Comparison of ENCODE assay signal across 25 cellular contexts in genomic region chr13:106997696-106998095, GRCh38.
"Had no signal": no experiment of that assay in that cellular context is flagged by ENCODE, and none has a peak within 500 bp of the region (broad histone marks: within the 10 kb centered on the region; RNA-seq: fewer than 3 reads in every experiment).

No MANE protein-coding gene starts in this region.

- H3K9me3 ChIP-seq: esophagus muscularis mucosa, gastroesophageal sphincter, heart left ventricle, prostate gland, spleen, testis, tibial nerve, upper lobe of left lung had no signal

- H3K9me3 Mint-ChIP-seq: neural progenitor cell had no signal

- H3K36me3 Mint-ChIP-seq: memory B cell; neural progenitor cell; stimulated activated memory B cell treated with anti-CD40 and anti-IgM and Interleukin-4, amounts not matched to agents 10 μg/mL and 1 μg/mL and 100 μg/mL, for 72 hours had no signal

- H3K36me3 ChIP-seq: esophagus muscularis mucosa, gastroesophageal sphincter, heart left ventricle, neural progenitor cell, prostate gland, spleen, tibial nerve, upper lobe of left lung had no signal

- H3K27ac Mint-ChIP-seq: memory B cell; natural killer cell treated with Interleukin-12 subunit alpha and Interleukin-12 subunit beta and Interleukin-15 and Interleukin-18, amount 100 ng/mL, for 72 hours; neural progenitor cell; stimulated activated memory B cell treated with anti-CD40 and anti-IgM and Interleukin-4, amounts not matched to agents 10 μg/mL and 1 μg/mL and 100 μg/mL, for 72 hours had no signal

- H3K27me3 ChIP-seq: esophagus muscularis mucosa, foreskin keratinocyte, gastroesophageal sphincter, heart left ventricle, neural progenitor cell, spleen, testis, tibial nerve, upper lobe of left lung had no signal

- H3K4me3 Mint-ChIP-seq: memory B cell; natural killer cell treated with Interleukin-12 subunit alpha and Interleukin-12 subunit beta and Interleukin-15 and Interleukin-18, amount 100 ng/mL, for 72 hours; neural progenitor cell; stimulated activated memory B cell treated with anti-CD40 and anti-IgM and Interleukin-4, amounts not matched to agents 10 μg/mL and 1 μg/mL and 100 μg/mL, for 72 hours had no signal

- DNase-seq: dermis blood vessel endothelial cell; effector memory CD4-positive, alpha-beta T cell; foreskin keratinocyte; heart left ventricle; hippocampal formation; left colon; right cardiac atrium; spleen; stimulated activated CD4-positive, alpha-beta T cell treated with anti-CD3 and anti-CD28 coated beads, Interleukin-4, amount 100 ng/mL, for 4 hours; stimulated activated naive CD8-positive, alpha-beta T cell treated with anti-CD3 and anti-CD28 coated beads, Interleukin-15, Interleukin-2, amounts not matched to agents 100 U/mL and 50 U/mL, for 24 hours; substantia nigra; testis; upper lobe of left lung had no signal

- H2AFZ ChIP-seq: neural progenitor cell, parathyroid adenoma had no signal

- H3K4me2 ChIP-seq: neural progenitor cell had no signal

- H3K79me2 ChIP-seq: parathyroid adenoma had no signal

- H3K27ac ChIP-seq: coronary artery, esophagus muscularis mucosa, foreskin keratinocyte, gastroesophageal sphincter, heart left ventricle, neural progenitor cell, parathyroid adenoma, prostate gland, skin epidermis, spleen, testis, tibial nerve, upper lobe of left lung had no signal

- H3K4me3 ChIP-seq: coronary artery, esophagus muscularis mucosa, gastroesophageal sphincter, heart left ventricle, lung, neural progenitor cell, prostate gland, skin epidermis, spleen, testis, tibial nerve, upper lobe of left lung had no signal

- H3K27me3 Mint-ChIP-seq: memory B cell; natural killer cell treated with Interleukin-12 subunit alpha and Interleukin-12 subunit beta and Interleukin-15 and Interleukin-18, amount 100 ng/mL, for 72 hours; stimulated activated memory B cell treated with anti-CD40 and anti-IgM and Interleukin-4, amounts not matched to agents 10 μg/mL and 1 μg/mL and 100 μg/mL, for 72 hours had no signal

- H3K9ac ChIP-seq: neural progenitor cell, parathyroid adenoma had no signal

- H3K4me1 Mint-ChIP-seq: memory B cell; neural progenitor cell; stimulated activated memory B cell treated with anti-CD40 and anti-IgM and Interleukin-4, amounts not matched to agents 10 μg/mL and 1 μg/mL and 100 μg/mL, for 72 hours had no signal

- ATAC-seq: foreskin keratinocyte; gastroesophageal sphincter; heart left ventricle; left colon; natural killer cell treated with Interleukin-12 subunit alpha and Interleukin-12 subunit beta and Interleukin-15 and Interleukin-18, amount 100 ng/mL, for 72 hours; right cardiac atrium; stimulated activated memory B cell treated with anti-CD40 and anti-IgM and Interleukin-4, amounts not matched to agents 10 μg/mL and 1 μg/mL and 100 μg/mL, for 72 hours; stimulated activated naive CD8-positive, alpha-beta T cell treated with anti-CD3 and anti-CD28 coated beads, Interleukin-15, Interleukin-2, amounts not matched to agents 100 U/mL and 50 U/mL, for 24 hours had no signal

- H3K4me1 ChIP-seq: esophagus muscularis mucosa, foreskin keratinocyte, gastroesophageal sphincter, heart left ventricle, neural progenitor cell, parathyroid adenoma, prostate gland, spleen, testis, tibial nerve, upper lobe of left lung had no signal
